In genomic region chr16:3143598-3144330, GRCh38 we compare ENCODE assay signal across 2 cellular contexts.
TF ChIP-seq lines count a peak whose summit lies in the region.

No MANE protein-coding gene starts in this region.

TF ChIP-seq in H1, 55 proteins besides CTCF, POLR2A, EP300 and RAD21 (continues in another document):
- TF ChIP-seq FOSL1 (IDR thresholded peaks at IDR 0.05; ENCODE audit: insufficient read depth, low read depth, low read length) = no peak
- no peak for TF ChIP-seq BACH1 (IDR thresholded peaks at IDR 0.05; ENCODE audit: low read length)
- TF ChIP-seq KDM5A (IDR thresholded peaks at IDR 0.05; ENCODE audit: low read length) = no peak
- TF ChIP-seq SIRT6 (IDR thresholded peaks at IDR 0.05; ENCODE audit: low read length) = no peak
- no peak for TF ChIP-seq POU5F1 (IDR thresholded peaks at IDR 0.05; ENCODE audit: low read depth, low read length)
- TF ChIP-seq ATF2 (IDR thresholded peaks at IDR 0.05; ENCODE audit: low read length) = no peak
- TF ChIP-seq E2F6 (IDR thresholded peaks at IDR 0.05) = no peak
- no peak for TF ChIP-seq PHF8 (conservative IDR thresholded peaks at IDR 0.05; ENCODE audit: low read depth, low read length)
- no peak for TF ChIP-seq TBP (IDR thresholded peaks at IDR 0.05; ENCODE audit: low read depth, low read length)
- TF ChIP-seq RFX5 (IDR thresholded peaks at IDR 0.05; ENCODE audit: borderline replicate concordance, low read depth, low read length) = no peak
- TF ChIP-seq SIX5 (IDR thresholded peaks at IDR 0.05; ENCODE audit: low read depth, low read length) = no peak
- TF ChIP-seq CBX5 (IDR thresholded peaks at IDR 0.05; ENCODE audit: low read depth, low read length) = no peak
- TF ChIP-seq SP1 (IDR thresholded peaks at IDR 0.05; ENCODE audit: low read depth, low read length) = no peak
- no peak for TF ChIP-seq BRCA1 (IDR thresholded peaks at IDR 0.05; ENCODE audit: low read depth, low read length)
- no peak for TF ChIP-seq RNF2 (IDR thresholded peaks at IDR 0.05; ENCODE audit: borderline replicate concordance, low read depth, low read length, missing control alignments, poor library complexity, severe bottlenecking)

TF ChIP-seq in HepG2, 621 proteins besides CTCF, POLR2A, EP300 and RAD21 (continues in another document):
- TF ChIP-seq ZNF549 (CRISPR knock-in tag; IDR thresholded peaks at IDR 0.05) (no peak), ZNF615 (CRISPR knock-in tag; IDR thresholded peaks at IDR 0.05; ENCODE audit: borderline replicate concordance) (no peak), NFE2L2 (IDR thresholded peaks at IDR 0.05; ENCODE audit: low read length) (no peak), SRSF1 (optimal IDR thresholded peaks at IDR 0.05; ENCODE audit: low read depth, low read length) (no peak), ZNF773 (CRISPR knock-in tag; IDR thresholded peaks at IDR 0.05; ENCODE audit: borderline replicate concordance) (no peak), MXD3 (CRISPR knock-in tag; IDR thresholded peaks at IDR 0.05) (peak; percentile 21; the same call in 1 of the 2 replicates), MTERF4 (CRISPR knock-in tag; IDR thresholded peaks at IDR 0.05) (no peak; the same call in 1 of the 2 replicates), MXI1 (IDR thresholded peaks at IDR 0.05; ENCODE audit: borderline replicate concordance, low read depth, low read length) (no peak), ZNF292 (CRISPR knock-in tag; IDR thresholded peaks at IDR 0.05; ENCODE audit: borderline replicate concordance, low read depth) (0 out of 2 replicates have a peak, but pooled peaks have one; percentile 51), ZNF350 (CRISPR knock-in tag; IDR thresholded peaks at IDR 0.05; ENCODE audit: borderline replicate concordance, low read depth) (no peak; the same call in 1 of the 2 replicates), HOXA3 (CRISPR knock-in tag; IDR thresholded peaks at IDR 0.05) (peak; percentile 36; the same call in 1 of the 2 replicates), ZNF546 (CRISPR knock-in tag; conservative IDR thresholded peaks at IDR 0.05) (no peak), ZIK1 (CRISPR knock-in tag; IDR thresholded peaks at IDR 0.05; ENCODE audit: borderline replicate concordance, low read depth) (0 out of 2 replicates have a peak, but pooled peaks have one; percentile 31), ZNF331 (CRISPR knock-in tag; IDR thresholded peaks at IDR 0.05) (peak; percentile 79), ZNF652 (CRISPR knock-in tag; IDR thresholded peaks at IDR 0.05; ENCODE audit: borderline replicate concordance, low read depth) (no peak), ZBTB42 (CRISPR knock-in tag; IDR thresholded peaks at IDR 0.05) (no peak), ZMYM3 (CRISPR knock-in tag; IDR thresholded peaks at IDR 0.05) (no peak), THAP7 (CRISPR knock-in tag; IDR thresholded peaks at IDR 0.05) (0 out of 2 replicates have a peak, but pooled peaks have one; percentile 38), ZNF18 (CRISPR knock-in tag; IDR thresholded peaks at IDR 0.05; ENCODE audit: insufficient replicate concordance) (peak; percentile 30), MAFF (IDR thresholded peaks at IDR 0.05; ENCODE audit: low read depth, low read length) (no peak), TOPORS (CRISPR knock-in tag; IDR thresholded peaks at IDR 0.05) (no peak), RFXAP (CRISPR knock-in tag; IDR thresholded peaks at IDR 0.05; ENCODE audit: borderline replicate concordance) (peak; percentile 12; the same call in 1 of the 2 replicates), SNRNP70 (IDR thresholded peaks at IDR 0.05; ENCODE audit: low read depth, low read length) (no peak), ZBTB7A (CRISPR knock-in tag; IDR thresholded peaks at IDR 0.05) (no peak), ZNF878 (CRISPR knock-in tag; IDR thresholded peaks at IDR 0.05) (no peak), MEF2D (CRISPR knock-in tag; IDR thresholded peaks at IDR 0.05) (no peak; the same call in 1 of the 2 replicates), E2F5 (CRISPR knock-in tag; conservative IDR thresholded peaks at IDR 0.05) (no peak), KDM2A (CRISPR knock-in tag; IDR thresholded peaks at IDR 0.05; ENCODE audit: borderline replicate concordance, low read depth) (peak; percentile 24; the same call in 1 of the 2 replicates), ZNF530 (CRISPR knock-in tag; IDR thresholded peaks at IDR 0.05; ENCODE audit: low read depth) (no peak), TRIM24 (CRISPR knock-in tag; IDR thresholded peaks at IDR 0.05) (no peak), ATF2 (CRISPR knock-in tag; IDR thresholded peaks at IDR 0.05) (peak; percentile 35; the same call in 1 of the 2 replicates), HES4 (CRISPR knock-in tag; IDR thresholded peaks at IDR 0.05; ENCODE audit: borderline replicate concordance) (peak; percentile 48; the same call in 1 of the 2 replicates), SP140L (CRISPR knock-in tag; IDR thresholded peaks at IDR 0.05; ENCODE audit: borderline replicate concordance) (no peak), ZBTB39 (CRISPR knock-in tag; IDR thresholded peaks at IDR 0.05) (peak; percentile 91), DBP (CRISPR knock-in tag; IDR thresholded peaks at IDR 0.05; ENCODE audit: not compliant biosample characterization) (no peak), ARID4A (CRISPR knock-in tag; IDR thresholded peaks at IDR 0.05; ENCODE audit: borderline replicate concordance) (peak; percentile 38; the same call in 1 of the 2 replicates), ZNF234 (CRISPR knock-in tag; conservative IDR thresholded peaks at IDR 0.05) (no peak), TGIF2 (CRISPR knock-in tag; IDR thresholded peaks at IDR 0.05) (no peak), SP5 (CRISPR knock-in tag; IDR thresholded peaks at IDR 0.05; ENCODE audit: borderline replicate concordance, low read depth) (no peak), ARNT2 (CRISPR knock-in tag; IDR thresholded peaks at IDR 0.05; ENCODE audit: low read depth) (no peak), NRL (CRISPR knock-in tag; IDR thresholded peaks at IDR 0.05; ENCODE audit: borderline replicate concordance) (peak; percentile 60; the same call in 1 of the 2 replicates), ZNF333 (CRISPR knock-in tag; IDR thresholded peaks at IDR 0.05; ENCODE audit: borderline replicate concordance) (peak; percentile 70; the same call in 1 of the 2 replicates), RBM39 (IDR thresholded peaks at IDR 0.05; ENCODE audit: low read depth, low read length, poor library complexity, severe bottlenecking) (no peak), ZNF672 (CRISPR knock-in tag; IDR thresholded peaks at IDR 0.05) (no peak), NR2F2 (IDR thresholded peaks at IDR 0.05; ENCODE audit: borderline replicate concordance, low read depth) (peak; percentile 20; the same call in 1 of the 2 replicates), CEBPB (IDR thresholded peaks at IDR 0.05; ENCODE audit: borderline replicate concordance, low read depth, low read length) (no peak), ZNF232 (CRISPR knock-in tag; IDR thresholded peaks at IDR 0.05; ENCODE audit: borderline replicate concordance) (no peak)
